14 cellular contexts compared by ENCODE assay signal in genomic region chr9:98240475-98240874, GRCh38.
"Had no signal": no experiment of that assay in that cellular context is flagged by ENCODE, and none has a peak within 500 bp of the region (broad histone marks: within the 10 kb centered on the region; RNA-seq: fewer than 3 reads in every experiment).

No MANE protein-coding gene starts in this region.

- H3K4me3 ChIP-seq: cardiac muscle cell, esophagus muscularis mucosa, left ventricle myocardium inferior, prostate gland, smooth muscle cell, suprapubic skin had no signal

- H3K4me1 ChIP-seq: esophagus muscularis mucosa, left ventricle myocardium inferior, prostate gland had no signal

- H3K9me3 ChIP-seq: esophagus muscularis mucosa, left ventricle myocardium inferior, prostate gland, suprapubic skin had no signal

- DNase-seq: activated naive CD4-positive, alpha-beta T cell treated with Interleukin-2 at 50 U/mL for 16 hours; activated T-cell treated with anti-CD3 and anti-CD28 coated beads for 4 hours; hippocampal formation; left ventricle myocardium inferior; natural killer cell; right cardiac atrium; T-helper 2 cell; trophoblast cell had no signal

- H3K27me3 ChIP-seq: cardiac muscle cell, esophagus muscularis mucosa, suprapubic skin had no signal

- ATAC-seq: activated CD4-positive, CD25-positive, alpha-beta regulatory T cell treated with anti-CD3 and anti-CD28 coated beads, Interleukin-2, amount 50 U/mL, for 24 hours; natural killer cell; right cardiac atrium had no signal

- H3K27ac ChIP-seq: cardiac muscle cell, esophagus muscularis mucosa, left ventricle myocardium inferior, prostate gland, suprapubic skin had no signal

- H3K36me3 ChIP-seq: cardiac muscle cell, prostate gland had no signal
